19 cellular contexts compared by ENCODE assay signal in genomic region chr17:79022507-79022991, GRCh38. TPM values are rescaled to one million over a fixed set of nuclear protein-coding genes. Genes with fewer than 3 reads are reported as not detected.
DNase-seq lines count a peak whose midpoint lies in the region; ATAC-seq, FAIRE-seq and TF ChIP-seq lines count a peak whose summit lies in the region.
"Had no signal": no experiment of that assay in that cellular context is flagged by ENCODE, and none has a peak within 500 bp of the region (broad histone marks: within the 10 kb centered on the region; RNA-seq: fewer than 3 reads in every experiment).

No MANE protein-coding gene starts in this region.

- CTCF ChIA-PET in HepG2 (lab: Yijun Ruan, JAX; ENCODE audit: low intra/inter-chr PET ratio, low total read pairs): interaction anchor here (4.9 kb wide), 1 partner anchor 20 kb away, joined by 71 read pairs; no protein-coding TSS in a partner anchor

- H2AFZ ChIP-seq in HepG2 (ENCODE audit: low read length): no peak overlapping the region

- no peaks in the 10 kb centered on the region for H3K36me3 Mint-ChIP-seq in endothelial cell (ENCODE audit: low read depth, unreplicated experiment)
- H3K36me3 Mint-ChIP-seq: activated naive CD8-positive, alpha-beta T cell; CD4-positive, alpha-beta memory T cell; mesothelial cell of epicardium had no signal

- no peak for TF ChIP-seq RAD21 in HepG2 (CRISPR knock-in tag; IDR thresholded peaks at IDR 0.05)

- no peak overlapping the region for H3K27ac Mint-ChIP-seq in endothelial cell (ENCODE audit: unreplicated experiment)
- H3K27ac Mint-ChIP-seq: activated naive CD8-positive, alpha-beta T cell; CD4-positive, alpha-beta memory T cell; mesothelial cell of epicardium had no signal

- no peak for TF ChIP-seq EP300 in HepG2 (IDR thresholded peaks at IDR 0.05; ENCODE audit: low read depth in 2 of 2, low read length in 2 of 2)
- TF ChIP-seq EP300 in HepG2 (CRISPR knock-in tag; IDR thresholded peaks at IDR 0.05; ENCODE audit: borderline replicate concordance): no peak

- H3K4me3 Mint-ChIP-seq in endothelial cell (ENCODE audit: unreplicated experiment): peak overlapping the region; percentile 8

- TF ChIP-seq CTCF in endothelial cell (IDR thresholded peaks at IDR 0.05; ENCODE audit: unreplicated experiment) (no peak), HepG2 (CRISPR knock-in tag; IDR thresholded peaks at IDR 0.05) (no peak), gastrocnemius medialis (IDR thresholded peaks at IDR 0.05 in 4 of 5, conservative IDR thresholded peaks at IDR 0.05 in 1 of 5) (no peak)

- H3K4me1 ChIP-seq in HepG2 (ENCODE audit: insufficient read depth, low read length) (peaks cover 65% of the 10 kb centered on the region), gastrocnemius medialis (peaks cover 52 to 71% of the 10 kb centered on the region in 2 donors)

- no peaks in the 10 kb centered on the region for H3K9me3 ChIP-seq in HepG2 (ENCODE audit: low read length)
- H3K9me3 ChIP-seq in gastrocnemius medialis: no peaks in the 10 kb centered on the region

- H3K27me3 Mint-ChIP-seq in endothelial cell (ENCODE audit: unreplicated experiment): peaks cover 21% of the 10 kb centered on the region

- intact Hi-C loops in HepG2 (cut with micrococcal nuclease; ENCODE audit: unreplicated experiment): no loop called here
- intact Hi-C loops in gastrocnemius medialis (cut with DNase I; ENCODE audit: low total_unique reads): loop anchor here (5.0 kb wide), 2 partner anchors 55 to 1100 kb away; no protein-coding TSS in a partner anchor

- no peaks in the 10 kb centered on the region for H3K36me3 ChIP-seq in H7 (replicated peaks; ENCODE audit: control insufficient read depth, insufficient read depth, low read length)
- H3K36me3 ChIP-seq in HepG2 (replicated peaks in 1 of 2; ENCODE audit: control insufficient read depth in 1 of 2, insufficient read depth in 2 of 2, low read length in 2 of 2): no peaks in the 10 kb centered on the region; a peak in 1 of 5 replicates
- no peaks in the 10 kb centered on the region for H3K36me3 ChIP-seq in gastrocnemius medialis

- H3K4me3 ChIP-seq in H7 (ENCODE audit: insufficient read depth, low read depth, low read length) (no peak overlapping the region), HepG2 (replicated peaks in 1 of 3; ENCODE audit: insufficient read depth in 1 of 3, low read depth in 2 of 3, low read length in 3 of 3) (no peak overlapping the region), gastrocnemius medialis (no peak overlapping the region)
- H3K4me3 ChIP-seq: K562 had no signal

- no TSS peak for BruUV-seq in HepG2 (replicated peaks; lab: Mats Ljungman, UMichigan)

- no peak for FAIRE-seq in HepG2 (lab: Jason Lieb, UNC)
- FAIRE-seq: GM19239, K562 had no signal

- no peak overlapping the region; the same call in 1 of the 2 replicates for H3K9ac ChIP-seq in HepG2 (ENCODE audit: insufficient read depth, low read depth, low read length)

- 88% methylated on average over 6 of the region's 9 CpGs for WGBS in HepG2 (ENCODE audit: low lambda C conversion rate)

- no peak for TF ChIP-seq POLR2A in HepG2 (IDR thresholded peaks at IDR 0.05; ENCODE audit: insufficient read depth in 1 of 2, low read depth in 2 of 2, low read length in 2 of 2)
- TF ChIP-seq POLR2A in gastrocnemius medialis (IDR thresholded peaks at IDR 0.05): peak in 1 of 2 donors; percentile 9
- TF ChIP-seq POLR2A in GM18505 (IDR thresholded peaks at IDR 0.05; ENCODE audit: borderline replicate concordance, extremely low read depth, insufficient read depth, insufficient read length): no peak

- H3K27ac ChIP-seq in HepG2 (ENCODE audit: extremely low read length, insufficient read depth, low read length): no peak overlapping the region
- H3K27ac ChIP-seq in gastrocnemius medialis: peak overlapping the region; percentile 63 to 83 (median 78)

- H3K79me2 ChIP-seq in HepG2 (ENCODE audit: insufficient read depth, low read length): peaks cover 8% of the 10 kb centered on the region

- peaks cover 6% of the 10 kb centered on the region for H3K4me1 Mint-ChIP-seq in endothelial cell (ENCODE audit: unreplicated experiment)

- in situ Hi-C loops in HepG2 (cut with HindIII; ENCODE audit: extremely low pct_ligation_motif_present, low pct_unique_long_range_greater_than_20kb) (no loop called here), gastrocnemius medialis (cut with MboI; ENCODE audit: low sequenced_read_pairs in 4 of 4) (no loop called here)

- H3K27me3 ChIP-seq in H7 (ENCODE audit: control insufficient read depth, insufficient read depth, low read length) (peaks cover 53% of the 10 kb centered on the region), HepG2 (ENCODE audit: control insufficient read depth in 1 of 2, insufficient read depth in 2 of 2, low read length in 2 of 2) (no peaks in the 10 kb centered on the region), gastrocnemius medialis (no peaks in the 10 kb centered on the region)

- POLR2A ChIA-PET in HepG2 (lab: Yijun Ruan, JAX): interaction anchor here (1.0 to 1.2 kb wide), 3 partner anchors 13 to 42 kb away, joined by 3 to 4 read pairs (median 3); partner anchors contain the start of gene CANT1

- DNase-seq in H7 (peak; percentile 24), endothelial cell (ENCODE audit: low spot score) (no peak), HepG2 (ENCODE audit: low spot score) (no peak), gastrocnemius medialis (peak in 1 of 2 donors; percentile 48), middle frontal gyrus (ENCODE audit: extremely low spot score, low spot score) (no peak), glomerular visceral epithelial cell (ENCODE audit: extremely low spot score) (no peak), NOMO-1 (lab: John Stamatoyannopoulos, UW; ENCODE audit: unreplicated experiment in 2 of 2) (no peak)
- DNase-seq: activated CD8-positive, alpha-beta memory T cell treated with anti-CD3 and anti-CD28 coated beads, Interleukin-2, amount 50 U/mL, for 48 hours; CD4-positive, alpha-beta memory T cell; GDM1; NCI-H1417; OCI-M1; stimulated activated CD4-positive, alpha-beta T cell treated with anti-CD3 and anti-CD28 coated beads, Interleukin-4, amount 100 ng/mL, for 1 hour; SW 1271 had no signal

- H3K9me3 Mint-ChIP-seq in endothelial cell (ENCODE audit: unreplicated experiment): no peaks in the 10 kb centered on the region
- H3K9me3 Mint-ChIP-seq: CD4-positive, alpha-beta memory T cell; mesothelial cell of epicardium had no signal

- ATAC-seq in HepG2 (no peak), gastrocnemius medialis (peak in 1 of 2 donors; percentile 3), GM18505 (IDR thresholded peaks at IDR 0.05; ENCODE audit: unreplicated experiment) (no peak)
- ATAC-seq: K562 had no signal

- no peaks in the 10 kb centered on the region for H4K20me1 ChIP-seq in HepG2 (ENCODE audit: insufficient read depth, low read length)

- H3K4me2 ChIP-seq in HepG2 (ENCODE audit: low read depth, low read length): no peak overlapping the region

RNA-seq across cellular contexts. Expression of gene C1QTNF1, which starts 1.4 kb away (rescaled TPM):
- 0.28 and 0.67 TPM in 2 replicates for total RNA-seq in H7 (2014; rRNA removed; shearing (Covaris generic))
- total RNA-seq in endothelial cell (ENCODE audit: unreplicated experiment): 0.26 TPM
- 0.18 and 0.36 TPM in 2 replicates for total RNA-seq in HepG2 (2016; rRNA removed; fragmentation: Illumina TruSeq; extraction: Trizol)
- 0.30 TPM in 1 of 2 replicates, not detected in the other for total RNA-seq in HepG2 (2016; cell fraction: cytosol; rRNA removed; fragmentation: Illumina TruSeq; extraction: Trizol; ENCODE audit: low read depth)
- 0.10 and 0.58 TPM in 2 replicates for total RNA-seq in HepG2 (2016; cell fraction: insoluble cytoplasmic fraction; rRNA removed; fragmentation: Illumina TruSeq; extraction: Trizol)
- 0.06 and 0.31 TPM in 2 replicates for total RNA-seq in HepG2 (2016; cell fraction: membrane; rRNA removed; fragmentation: Illumina TruSeq; extraction: Trizol)
- 0.56 and 0.90 TPM in 2 replicates for total RNA-seq in HepG2 (2016; cell fraction: nucleus; rRNA removed; fragmentation: Illumina TruSeq; extraction: Trizol)
- polyA plus RNA-seq in HepG2 (2011; rRNA removed): 0.86 and 2.1 TPM in 2 replicates
- 0.94 and 1.2 TPM in 2 replicates for polyA plus RNA-seq in HepG2 (2011; cell fraction: cytosol; rRNA removed)
- polyA plus RNA-seq in HepG2 (2011; cell fraction: nucleus; rRNA removed): 1.4 TPM in 2 replicates
- 1.0 and 1.5 TPM in 2 replicates for polyA plus RNA-seq in HepG2 (2012)
- 0.08 TPM in 1 of 2 replicates, not detected in the other for polyA plus RNA-seq in HepG2 (2016; cell fraction: cytosol; fragmentation: Illumina TruSeq; extraction: Trizol; ENCODE audit: low read depth)
- 0.12 and 0.25 TPM in 2 replicates for polyA plus RNA-seq in HepG2 (2016; cell fraction: insoluble cytoplasmic fraction; fragmentation: Illumina TruSeq; extraction: Trizol; ENCODE audit: low read depth)
- 0.09 and 0.17 TPM in 2 replicates for polyA plus RNA-seq in HepG2 (2016; cell fraction: membrane; fragmentation: Illumina TruSeq; extraction: Trizol; ENCODE audit: low read depth)
- 0.45 and 0.55 TPM in 2 replicates for polyA plus RNA-seq in HepG2 (2016; cell fraction: nucleus; fragmentation: Illumina TruSeq; extraction: Trizol; ENCODE audit: insufficient read depth, low read depth)
- polyA minus RNA-seq in HepG2 (2011; rRNA and poly(A)+ RNA removed; ENCODE audit: low replicate concordance): 2.2 TPM in 1 of 2 replicates, not detected in the other
- polyA minus RNA-seq in HepG2 (2011; cell fraction: cytosol; rRNA and poly(A)+ RNA removed): 0.59 and 0.70 TPM in 2 replicates
- polyA minus RNA-seq in HepG2 (2011; cell fraction: nucleus; rRNA and poly(A)+ RNA removed): 1.6 and 2.2 TPM in 2 replicates
- 10 to 100 TPM; 11.1 to 38.6 (median 21.2) TPM for total RNA-seq in gastrocnemius medialis
- total RNA-seq: CD4-positive, alpha-beta memory T cell had no signal
- polyA plus RNA-seq: CD4-positive, alpha-beta memory T cell; K562 had no signal

RNA-seq across cellular contexts. Expression of gene CANT1, which starts 13.0 kb away (rescaled TPM):
- total RNA-seq in H7 (2014; rRNA removed; shearing (Covaris generic)): 27.3 and 29.6 TPM in 2 replicates
- 81.6 TPM for total RNA-seq in endothelial cell (ENCODE audit: unreplicated experiment)
- total RNA-seq in HepG2 (2016; rRNA removed; fragmentation: Illumina TruSeq; extraction: Trizol): 24.9 and 34.1 TPM in 2 replicates
- 4.7 and 7.2 TPM in 2 replicates for total RNA-seq in HepG2 (2016; cell fraction: cytosol; rRNA removed; fragmentation: Illumina TruSeq; extraction: Trizol; ENCODE audit: low read depth)
- total RNA-seq in HepG2 (2016; cell fraction: insoluble cytoplasmic fraction; rRNA removed; fragmentation: Illumina TruSeq; extraction: Trizol): 22.7 and 35.6 TPM in 2 replicates
- total RNA-seq in HepG2 (2016; cell fraction: membrane; rRNA removed; fragmentation: Illumina TruSeq; extraction: Trizol): 18.3 and 22.7 TPM in 2 replicates
- total RNA-seq in HepG2 (2016; cell fraction: nucleus; rRNA removed; fragmentation: Illumina TruSeq; extraction: Trizol): 34.4 and 36.1 TPM in 2 replicates
- polyA plus RNA-seq in HepG2 (2011; rRNA removed): 42.1 and 42.6 TPM in 2 replicates
- polyA plus RNA-seq in HepG2 (2011; cell fraction: cytosol; rRNA removed): 32.0 and 42.2 TPM in 2 replicates
- polyA plus RNA-seq in HepG2 (2011; cell fraction: nucleus; rRNA removed): 39.8 and 43.1 TPM in 2 replicates
- polyA plus RNA-seq in HepG2 (2012): 25.0 and 32.7 TPM in 2 replicates
- polyA plus RNA-seq in HepG2 (2016; cell fraction: cytosol; fragmentation: Illumina TruSeq; extraction: Trizol; ENCODE audit: low read depth): 5.6 TPM in 2 replicates
- 23.0 and 24.4 TPM in 2 replicates for polyA plus RNA-seq in HepG2 (2016; cell fraction: insoluble cytoplasmic fraction; fragmentation: Illumina TruSeq; extraction: Trizol; ENCODE audit: low read depth)
- 13.8 and 16.2 TPM in 2 replicates for polyA plus RNA-seq in HepG2 (2016; cell fraction: membrane; fragmentation: Illumina TruSeq; extraction: Trizol; ENCODE audit: low read depth)
- polyA plus RNA-seq in HepG2 (2016; cell fraction: nucleus; fragmentation: Illumina TruSeq; extraction: Trizol; ENCODE audit: insufficient read depth, low read depth): 44.9 and 45.4 TPM in 2 replicates
- polyA minus RNA-seq in HepG2 (2011; rRNA and poly(A)+ RNA removed; ENCODE audit: low replicate concordance): 46.8 and 73.3 TPM in 2 replicates
- polyA minus RNA-seq in HepG2 (2011; cell fraction: cytosol; rRNA and poly(A)+ RNA removed): 34.5 and 40.3 TPM in 2 replicates
- 27.8 and 31.3 TPM in 2 replicates for polyA minus RNA-seq in HepG2 (2011; cell fraction: nucleus; rRNA and poly(A)+ RNA removed)
- total RNA-seq in gastrocnemius medialis: 10 to 100 TPM; 17.5 to 38.3 (median 26.6) TPM

RNA-seq across cellular contexts. Expression of gene LGALS3BP, which starts 42.8 kb away (rescaled TPM):
- 116 and 129 TPM in 2 replicates for total RNA-seq in H7 (2014; rRNA removed; shearing (Covaris generic))
- 12.6 TPM for total RNA-seq in endothelial cell (ENCODE audit: unreplicated experiment)
- 116 and 332 TPM in 2 replicates for total RNA-seq in HepG2 (2016; rRNA removed; fragmentation: Illumina TruSeq; extraction: Trizol)
- 62.3 and 63.4 TPM in 2 replicates for total RNA-seq in HepG2 (2016; cell fraction: cytosol; rRNA removed; fragmentation: Illumina TruSeq; extraction: Trizol; ENCODE audit: low read depth)
- 116 and 342 TPM in 2 replicates for total RNA-seq in HepG2 (2016; cell fraction: insoluble cytoplasmic fraction; rRNA removed; fragmentation: Illumina TruSeq; extraction: Trizol)
- 57.6 and 60.1 TPM in 2 replicates for total RNA-seq in HepG2 (2016; cell fraction: membrane; rRNA removed; fragmentation: Illumina TruSeq; extraction: Trizol)
- 311 and 384 TPM in 2 replicates for total RNA-seq in HepG2 (2016; cell fraction: nucleus; rRNA removed; fragmentation: Illumina TruSeq; extraction: Trizol)
- 137 and 185 TPM in 2 replicates for polyA plus RNA-seq in HepG2 (2011; rRNA removed)
- 89.4 and 111 TPM in 2 replicates for polyA plus RNA-seq in HepG2 (2011; cell fraction: cytosol; rRNA removed)
- polyA plus RNA-seq in HepG2 (2011; cell fraction: nucleus; rRNA removed): 667 and 704 TPM in 2 replicates
- polyA plus RNA-seq in HepG2 (2012): 341 and 458 TPM in 2 replicates
- polyA plus RNA-seq in HepG2 (2016; cell fraction: cytosol; fragmentation: Illumina TruSeq; extraction: Trizol; ENCODE audit: low read depth): 36.8 and 37.2 TPM in 2 replicates
- polyA plus RNA-seq in HepG2 (2016; cell fraction: insoluble cytoplasmic fraction; fragmentation: Illumina TruSeq; extraction: Trizol; ENCODE audit: low read depth): 103 and 140 TPM in 2 replicates
- polyA plus RNA-seq in HepG2 (2016; cell fraction: membrane; fragmentation: Illumina TruSeq; extraction: Trizol; ENCODE audit: low read depth): 41.5 and 48.5 TPM in 2 replicates
- polyA plus RNA-seq in HepG2 (2016; cell fraction: nucleus; fragmentation: Illumina TruSeq; extraction: Trizol; ENCODE audit: insufficient read depth, low read depth): 669 and 711 TPM in 2 replicates
- 165 and 565 TPM in 2 replicates for polyA minus RNA-seq in HepG2 (2011; rRNA and poly(A)+ RNA removed; ENCODE audit: low replicate concordance)
- 316 and 377 TPM in 2 replicates for polyA minus RNA-seq in HepG2 (2011; cell fraction: cytosol; rRNA and poly(A)+ RNA removed)
- 112 and 148 TPM in 2 replicates for polyA minus RNA-seq in HepG2 (2011; cell fraction: nucleus; rRNA and poly(A)+ RNA removed)
- total RNA-seq in gastrocnemius medialis: 10 to 100 TPM; 15.0 to 45.9 (median 23.0) TPM

RNA-seq across cellular contexts. Expression of gene ENGASE, which starts 52.1 kb away (rescaled TPM):
- total RNA-seq in H7 (2014; rRNA removed; shearing (Covaris generic)): 13.3 and 21.3 TPM in 2 replicates
- total RNA-seq in endothelial cell (ENCODE audit: unreplicated experiment) (31.6 TPM), HepG2 (2016; rRNA removed; fragmentation: Illumina TruSeq; extraction: Trizol) (2.8 and 10.6 TPM in 2 replicates), gastrocnemius medialis (10 to 100 TPM in 2 of 4 donors, 1 to 10 TPM in 2; 5.1 to 14.2 (median 9.3) TPM)
- 10.9 and 11.3 TPM in 2 replicates for total RNA-seq in HepG2 (2016; cell fraction: cytosol; rRNA removed; fragmentation: Illumina TruSeq; extraction: Trizol; ENCODE audit: low read depth)
- 2.1 and 11.0 TPM in 2 replicates for total RNA-seq in HepG2 (2016; cell fraction: insoluble cytoplasmic fraction; rRNA removed; fragmentation: Illumina TruSeq; extraction: Trizol)
- 4.0 and 4.4 TPM in 2 replicates for total RNA-seq in HepG2 (2016; cell fraction: membrane; rRNA removed; fragmentation: Illumina TruSeq; extraction: Trizol)
- total RNA-seq in HepG2 (2016; cell fraction: nucleus; rRNA removed; fragmentation: Illumina TruSeq; extraction: Trizol): 17.7 and 21.9 TPM in 2 replicates
- 18.1 and 30.3 TPM in 2 replicates for polyA plus RNA-seq in HepG2 (2011; rRNA removed)
- polyA plus RNA-seq in HepG2 (2011; cell fraction: cytosol; rRNA removed): 4.4 and 5.4 TPM in 2 replicates
- 327 and 364 TPM in 2 replicates for polyA plus RNA-seq in HepG2 (2011; cell fraction: nucleus; rRNA removed)
- polyA plus RNA-seq in HepG2 (2012): 25.6 and 35.5 TPM in 2 replicates
- polyA plus RNA-seq in HepG2 (2016; cell fraction: cytosol; fragmentation: Illumina TruSeq; extraction: Trizol; ENCODE audit: low read depth): 0.50 and 0.71 TPM in 2 replicates
- polyA plus RNA-seq in HepG2 (2016; cell fraction: insoluble cytoplasmic fraction; fragmentation: Illumina TruSeq; extraction: Trizol; ENCODE audit: low read depth): 3.3 and 4.0 TPM in 2 replicates
- polyA plus RNA-seq in HepG2 (2016; cell fraction: membrane; fragmentation: Illumina TruSeq; extraction: Trizol; ENCODE audit: low read depth): 1.3 and 1.4 TPM in 2 replicates
- 64.3 and 73.5 TPM in 2 replicates for polyA plus RNA-seq in HepG2 (2016; cell fraction: nucleus; fragmentation: Illumina TruSeq; extraction: Trizol; ENCODE audit: insufficient read depth, low read depth)
- polyA minus RNA-seq in HepG2 (2011; rRNA and poly(A)+ RNA removed; ENCODE audit: low replicate concordance): 27.1 and 30.9 TPM in 2 replicates
- polyA minus RNA-seq in HepG2 (2011; cell fraction: cytosol; rRNA and poly(A)+ RNA removed): 4.3 and 5.1 TPM in 2 replicates
- 56.1 and 79.6 TPM in 2 replicates for polyA minus RNA-seq in HepG2 (2011; cell fraction: nucleus; rRNA and poly(A)+ RNA removed)
